In the genomic region with DNA sequence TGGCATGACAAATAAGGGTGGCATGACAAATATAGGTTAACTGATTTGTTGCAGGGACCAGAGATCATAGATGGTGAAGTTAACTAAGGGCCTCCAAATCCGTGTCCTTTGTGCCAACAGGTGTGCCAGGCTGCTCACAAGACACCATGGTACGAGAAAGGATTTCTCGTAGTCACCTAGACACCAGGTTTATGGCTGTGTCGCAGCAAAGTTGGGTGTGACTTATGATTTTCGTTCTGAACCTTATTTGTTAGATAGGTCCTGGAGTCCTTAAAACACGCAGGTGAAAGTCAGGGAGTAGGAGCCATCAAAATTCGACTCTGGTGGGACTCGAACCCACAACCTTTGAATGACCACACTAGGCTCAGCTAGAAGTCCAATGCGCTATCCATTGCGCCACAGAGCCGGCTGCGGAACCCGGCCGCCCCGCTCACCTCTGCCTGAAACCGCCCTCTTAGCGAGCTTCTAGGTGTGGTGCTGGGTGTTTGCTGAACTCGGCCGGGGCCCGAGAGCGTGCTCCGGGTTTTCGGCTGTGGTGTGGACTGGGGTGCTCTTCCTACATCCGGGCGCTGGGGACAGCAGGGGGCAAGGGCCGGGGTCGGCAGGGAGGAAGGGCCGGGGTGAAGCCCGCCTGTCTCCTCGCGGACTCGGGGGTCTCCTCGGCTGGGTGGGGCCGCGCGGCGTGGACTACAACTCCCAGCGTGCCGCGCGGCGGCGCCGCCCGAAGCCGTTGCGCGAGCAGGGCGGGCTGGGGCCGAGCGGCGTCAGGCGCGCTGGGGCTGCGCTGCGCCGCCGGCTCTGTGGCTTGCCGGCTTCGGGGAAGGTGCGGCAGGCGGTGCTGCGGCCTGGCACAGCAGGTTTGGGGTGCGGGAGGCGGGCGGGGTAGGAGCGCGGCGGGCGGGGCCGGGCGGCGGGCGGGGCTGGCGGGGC, we compare ENCODE assay signal across 8 cellular contexts. TPM values are rescaled to one million over a fixed set of nuclear protein-coding genes. Genes with fewer than 3 reads are reported as not detected.
DNase-seq lines count a peak whose midpoint lies in the region; ATAC-seq and TF ChIP-seq lines count a peak whose summit lies in the region.

A gene (plus strand): TSS at position 767 of the 930 bp plus-strand sequence. CDS start 2,606 bp downstream, outside the sequence.

- peak within 1 kb of the TSS; percentile 78 for H3K4me3 Mint-ChIP-seq in stimulated activated effector memory CD8-positive, alpha-beta T cell treated with anti-CD3 and anti-CD28 coated beads, Interleukin-12 subunit alpha, Interleukin-12 subunit beta, amount 100 ng/mL, for 72 hours

- WGBS in esophagus squamous epithelium, 2 donors, result 15 to 18% methylated on average over 11 to 17 of the region's 75 CpGs

- H3K4me1 Mint-ChIP-seq in stimulated activated effector memory CD8-positive, alpha-beta T cell treated with anti-CD3 and anti-CD28 coated beads, Interleukin-12 subunit alpha, Interleukin-12 subunit beta, amount 100 ng/mL, for 72 hours, result peaks cover 13% of the 10 kb centered on the region

- H3K4me3 ChIP-seq in Panc1 (ENCODE audit: low read depth in 2 of 2, low read length in 2 of 2), result peak within 1 kb of the TSS; percentile 69 to 80
- peak within 1 kb of the TSS; percentile 74 to 83 (median 78) for H3K4me3 ChIP-seq in esophagus squamous epithelium

- peak; percentile 58 for DNase-seq in CMK (ENCODE audit: low read depth)
- peak in 70 of 76 experiments; percentile 7 to 86 (median 70) for DNase-seq in HUDEP-2 (lab: John Stamatoyannopoulos, UW; ENCODE audit: unreplicated experiment in 76 of 76)
- peak; percentile 96 for DNase-seq in Panc1 (ENCODE audit: low read depth, low spot score)
- DNase-seq in activated T-cell treated with anti-CD3 and anti-CD28 coated beads, Interleukin-2, amount 50 U/mL, for 48 hours, result peak; percentile 84 to 86
- no peak for DNase-seq in esophagus squamous epithelium (lab: John Stamatoyannopoulos, UW)
- peak; percentile 82 for DNase-seq in myocyte (ENCODE audit: low read depth)
- peak; percentile 76 to 90 for DNase-seq in stimulated activated effector memory CD8-positive, alpha-beta T cell treated with anti-CD3 and anti-CD28 coated beads, Interleukin-12 subunit alpha, Interleukin-12 subunit beta, amount 100 ng/mL, for 72 hours (ENCODE audit: low spot score in 2 of 2)

- peaks cover 20% of the 10 kb centered on the region for H3K36me3 Mint-ChIP-seq in stimulated activated effector memory CD8-positive, alpha-beta T cell treated with anti-CD3 and anti-CD28 coated beads, Interleukin-12 subunit alpha, Interleukin-12 subunit beta, amount 100 ng/mL, for 72 hours

- intact Hi-C loops in Panc1 (cut with micrococcal nuclease; ENCODE audit: unreplicated experiment) (loop anchor here (10.0 kb wide), 1 partner anchor 45 kb away; no protein-coding TSS in a partner anchor), esophagus squamous epithelium (cut with DNase I) (loop anchor here (5.0 kb wide), 1 partner anchor 48 kb away; no protein-coding TSS in a partner anchor)

- H3K9me3 ChIP-seq in Panc1 (ENCODE audit: control insufficient read depth, insufficient read depth, low read depth, low read length) (no peaks in the 10 kb centered on the region), esophagus squamous epithelium (no peaks in the 10 kb centered on the region)

- no peaks in the 10 kb centered on the region for H3K27me3 ChIP-seq in Panc1 (ENCODE audit: control insufficient read depth, insufficient read depth, low read length)
- H3K27me3 ChIP-seq in esophagus squamous epithelium, result no peaks in the 10 kb centered on the region

- no peak for TF ChIP-seq CTCF in Panc1 (IDR thresholded peaks at IDR 0.05)
- peak in 2 of 6 experiments; percentile 9 to 17 for TF ChIP-seq CTCF in esophagus squamous epithelium (IDR thresholded peaks at IDR 0.05)

- no peaks in the 10 kb centered on the region for H3K9me3 Mint-ChIP-seq in stimulated activated effector memory CD8-positive, alpha-beta T cell treated with anti-CD3 and anti-CD28 coated beads, Interleukin-12 subunit alpha, Interleukin-12 subunit beta, amount 100 ng/mL, for 72 hours

- peak within 1 kb of the TSS; percentile 86 for H3K27ac Mint-ChIP-seq in stimulated activated effector memory CD8-positive, alpha-beta T cell treated with anti-CD3 and anti-CD28 coated beads, Interleukin-12 subunit alpha, Interleukin-12 subunit beta, amount 100 ng/mL, for 72 hours

- POLR2A ChIA-PET in Panc1 (lab: Charles Lee), result no interaction called here

- BruUV-seq in Panc1 (replicated peaks; lab: Mats Ljungman, UMichigan), result TSS peak; percentile 100

- H3K27ac ChIP-seq in Panc1 (ENCODE audit: low read length) (peak within 1 kb of the TSS; percentile 74), esophagus squamous epithelium (peak within 1 kb of the TSS; percentile 91 to 94 (median 93))

- TF ChIP-seq POLR2A in esophagus squamous epithelium (IDR thresholded peaks at IDR 0.05), result peak in 1 of 4 donors; percentile 44

- H3K36me3 ChIP-seq in Panc1 (ENCODE audit: control insufficient read depth, insufficient read depth, low read length) (no peaks in the 10 kb centered on the region), esophagus squamous epithelium (peaks cover 16 to 32% (median 18%) of the 10 kb centered on the region in 3 donors)

- H3K4me1 ChIP-seq in Panc1 (ENCODE audit: control insufficient read depth, insufficient read depth, low read length) (no peaks in the 10 kb centered on the region), esophagus squamous epithelium (peaks cover 0 to 23% (median 11%) of the 10 kb centered on the region in 3 donors)

- in situ Hi-C loops in Panc1 (cut with HindIII; ENCODE audit: low pct_unique_long_range_greater_than_20kb, low sequenced_read_pairs), result no loop called here

- ATAC-seq in GM19463 (IDR thresholded peaks at IDR 0.05; ENCODE audit: unreplicated experiment), result peak; percentile 81
- peak; percentile 91 for ATAC-seq in Panc1
- ATAC-seq in stimulated activated effector memory CD8-positive, alpha-beta T cell treated with anti-CD3 and anti-CD28 coated beads, Interleukin-12 subunit alpha, Interleukin-12 subunit beta, amount 100 ng/mL, for 72 hours, result peak; percentile 93

- CTCF ChIA-PET in Panc1 (lab: Charles Lee), result no interaction called here

RNA-seq across cellular contexts. Expression of the gene that starts here (rescaled TPM):
- total RNA-seq in Panc1 (2021; ENCODE audit: unreplicated experiment), result 20.3 TPM
- polyA plus RNA-seq in Panc1 (2012; ENCODE audit: insufficient read length), result 22.5 TPM
- 100 to 1,000 TPM in 1 of 4 donors, 10 to 100 TPM in 3; 36.6 to 110 (median 72.2) TPM for total RNA-seq in esophagus squamous epithelium
- 29.7 and 32.4 TPM in 2 replicates for total RNA-seq in myocyte
- polyA plus RNA-seq in myocyte (2012), result 25.5 TPM
